19 cellular contexts compared by ENCODE assay signal in the genomic region with DNA sequence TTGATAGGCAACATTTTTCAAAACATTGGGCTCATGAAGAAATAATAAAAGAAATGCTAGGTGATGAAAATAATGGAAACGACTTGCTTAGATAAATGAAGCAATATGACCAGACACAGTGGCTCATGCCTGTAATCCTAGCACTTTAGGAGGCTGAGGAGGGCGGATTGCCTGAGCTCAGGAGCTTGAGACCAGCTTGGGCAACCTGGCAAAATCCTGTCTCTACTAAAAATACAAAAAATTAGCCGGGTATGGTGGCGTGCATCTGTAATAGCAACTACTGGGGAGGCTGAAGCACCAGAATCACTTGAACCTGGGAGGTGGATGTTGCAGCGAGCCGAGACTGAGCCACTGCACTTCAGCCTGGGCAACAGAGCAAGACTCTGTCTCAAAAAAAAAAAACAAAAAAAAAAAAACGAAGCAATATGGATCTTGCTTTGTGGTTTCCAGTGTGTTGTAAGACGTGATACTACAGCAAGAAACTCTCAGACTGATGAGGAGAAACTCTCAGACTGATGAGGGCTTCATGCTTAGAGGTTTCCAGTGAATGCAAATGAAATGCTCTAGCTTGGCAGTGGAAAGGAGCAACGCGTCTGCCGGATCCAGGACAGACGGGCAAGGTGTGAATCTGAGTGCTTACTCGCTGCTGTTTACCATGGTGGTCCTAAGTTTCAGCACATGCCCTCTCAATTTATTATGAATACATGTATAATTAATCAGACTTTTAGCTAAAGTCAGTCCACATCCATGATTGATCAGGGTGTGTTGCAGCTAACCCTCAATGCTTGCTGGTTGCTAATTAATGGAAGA. TPM values are rescaled to one million over a fixed set of nuclear protein-coding genes. Genes with fewer than 3 reads are reported as not detected.
A peak's percentile ranks its signal among the peaks of the same experiment; 100 is the strongest.
DNase-seq lines count a peak whose midpoint lies in the region; ATAC-seq and TF ChIP-seq lines count a peak whose summit lies in the region.
"Had no signal": no experiment of that assay in that cellular context is flagged by ENCODE, and none has a peak within 500 bp of the region (broad histone marks: within the 10 kb centered on the region; RNA-seq: fewer than 3 reads in every experiment).

No MANE protein-coding gene starts in this region.

- DNase-seq in right atrium auricular region (ENCODE audit: low spot score) (peak; percentile 9), left ventricle myocardium superior (no peak), amniotic epithelial cell (ENCODE audit: low read depth) (peak; percentile 32), left lobe of liver (ENCODE audit: low spot score) (peak; percentile 12), NCI-H2227 (lab: John Stamatoyannopoulos, UW; ENCODE audit: unreplicated experiment) (no peak)
- no peak for DNase-seq in activated CD4-positive, alpha-beta T cell treated with anti-CD3 and anti-CD28 coated beads for 48 hours
- no peak for DNase-seq in activated CD4-positive, alpha-beta T cell treated with anti-CD3 and anti-CD28 coated beads for 36 hours
- DNase-seq: AML-193, GF-D8, NCI-H1048, NCI-H1436 treated with DMSO at 0.1 percent for 48 hours, NCI-H2029 treated with DMSO at 0.1 percent for 48 hours, NCI-H2171 treated with DMSO at 0.1 percent for 48 hours, NCI-H510A, NCI-H774 had no signal

- H3K27ac Mint-ChIP-seq in activated CD4-positive, alpha-beta T cell treated with anti-CD3 and anti-CD28 coated beads for 36 hours = no peak overlapping the region

- peaks cover 16% of the 10 kb centered on the region for H3K27me3 Mint-ChIP-seq in activated CD4-positive, alpha-beta T cell treated with anti-CD3 and anti-CD28 coated beads for 36 hours

- H3K4me3 Mint-ChIP-seq in activated CD4-positive, alpha-beta T cell treated with anti-CD3 and anti-CD28 coated beads for 36 hours = no peak overlapping the region

- POLR2A ChIA-PET in activated CD4-positive, alpha-beta T cell treated with anti-CD3 and anti-CD28 coated beads for 36 hours (lab: Charles Lee) = interaction anchor here (0.7 kb wide), 1 partner anchor 863 kb away, joined by 3 read pairs; no protein-coding TSS in a partner anchor

- peaks cover 0 to 5% of the 10 kb centered on the region in 2 donors for H3K27me3 ChIP-seq in right atrium auricular region

- no peaks in the 10 kb centered on the region for H3K4me1 ChIP-seq in right atrium auricular region

- H3K27ac ChIP-seq in right atrium auricular region = no peak overlapping the region

- no peaks in the 10 kb centered on the region for H3K36me3 ChIP-seq in right atrium auricular region

- no peaks in the 10 kb centered on the region for H3K36me3 Mint-ChIP-seq in activated CD4-positive, alpha-beta T cell treated with anti-CD3 and anti-CD28 coated beads for 36 hours (ENCODE audit: low read depth)
- H3K36me3 Mint-ChIP-seq: CD14-positive monocyte had no signal

- H3K9me3 Mint-ChIP-seq in activated CD4-positive, alpha-beta T cell treated with anti-CD3 and anti-CD28 coated beads for 36 hours (ENCODE audit: low read depth) = no peaks in the 10 kb centered on the region

- ATAC-seq in left ventricle myocardium superior = no peak
- ATAC-seq in left lobe of liver = no peak
- ATAC-seq in activated CD4-positive, alpha-beta T cell treated with anti-CD3 and anti-CD28 coated beads for 36 hours = no peak

- no peaks in the 10 kb centered on the region for H3K4me1 Mint-ChIP-seq in activated CD4-positive, alpha-beta T cell treated with anti-CD3 and anti-CD28 coated beads for 36 hours
- H3K4me1 Mint-ChIP-seq: CD14-positive monocyte had no signal

- CTCF ChIA-PET in activated CD4-positive, alpha-beta T cell treated with anti-CD3 and anti-CD28 coated beads for 36 hours (lab: Charles Lee) = interaction anchor here (1.5 to 1.8 kb wide), 2 partner anchors 14 to 307 kb away, joined by 3 to 5 read pairs; no protein-coding TSS in a partner anchor

- no peak for TF ChIP-seq CTCF in right atrium auricular region (IDR thresholded peaks at IDR 0.05)

- no peak overlapping the region for H3K4me3 ChIP-seq in right atrium auricular region

- H3K9me3 ChIP-seq in right atrium auricular region = peaks cover 0 to 12% of the 10 kb centered on the region in 2 donors

- intact Hi-C loops in left ventricle myocardium superior (cut with micrococcal nuclease) = no loop called here
- intact Hi-C loops in activated CD4-positive, alpha-beta T cell treated with anti-CD3 and anti-CD28 coated beads for 36 hours (cut with DNase I, micrococcal nuclease) = no loop called here

RNA-seq across cellular contexts. Expression of a gene that starts 11.5 kb away (rescaled TPM):
- not detected for total RNA-seq in right atrium auricular region
- total RNA-seq in left ventricle myocardium superior = not detected
- total RNA-seq in left lobe of liver = 1.2 TPM
- total RNA-seq in activated CD4-positive, alpha-beta T cell treated with anti-CD3 and anti-CD28 coated beads for 36 hours = under 1 TPM; 0.43 to 0.97 TPM

RNA-seq across cellular contexts. Expression of a gene that starts 17.2 kb away (rescaled TPM):
- total RNA-seq in right atrium auricular region (not detected), left ventricle myocardium superior (not detected), left lobe of liver (not detected)
- total RNA-seq in activated CD4-positive, alpha-beta T cell treated with anti-CD3 and anti-CD28 coated beads for 36 hours = not detected
- total RNA-seq: Daoy, H1, MCF 10A had no signal

RNA-seq across cellular contexts. Expression of a gene that starts 41.0 kb away (rescaled TPM):
- total RNA-seq in right atrium auricular region (10 to 100 TPM; 67.2 to 91.6 TPM), left ventricle myocardium superior (109 TPM), left lobe of liver (53.4 TPM)
- total RNA-seq in activated CD4-positive, alpha-beta T cell treated with anti-CD3 and anti-CD28 coated beads for 36 hours = 10 to 100 TPM; 59.5 to 94.0 TPM

Comparison
In these comparisons a context has a peak if more than half of its experiments do, and no peak if none do; other contexts are left out.
1. DNase-seq: peak in right atrium auricular region (single experiment), amniotic epithelial cell (single experiment) and left lobe of liver (single experiment); none in left ventricle myocardium superior (single experiment), activated CD4-positive, alpha-beta T cell treated with anti-CD3 and anti-CD28 coated beads for 48 hours (single experiment), activated CD4-positive, alpha-beta T cell treated with anti-CD3 and anti-CD28 coated beads for 36 hours (single experiment) and NCI-H2227 (single experiment).